8 cellular contexts compared by ENCODE assay signal in the genomic region with DNA sequence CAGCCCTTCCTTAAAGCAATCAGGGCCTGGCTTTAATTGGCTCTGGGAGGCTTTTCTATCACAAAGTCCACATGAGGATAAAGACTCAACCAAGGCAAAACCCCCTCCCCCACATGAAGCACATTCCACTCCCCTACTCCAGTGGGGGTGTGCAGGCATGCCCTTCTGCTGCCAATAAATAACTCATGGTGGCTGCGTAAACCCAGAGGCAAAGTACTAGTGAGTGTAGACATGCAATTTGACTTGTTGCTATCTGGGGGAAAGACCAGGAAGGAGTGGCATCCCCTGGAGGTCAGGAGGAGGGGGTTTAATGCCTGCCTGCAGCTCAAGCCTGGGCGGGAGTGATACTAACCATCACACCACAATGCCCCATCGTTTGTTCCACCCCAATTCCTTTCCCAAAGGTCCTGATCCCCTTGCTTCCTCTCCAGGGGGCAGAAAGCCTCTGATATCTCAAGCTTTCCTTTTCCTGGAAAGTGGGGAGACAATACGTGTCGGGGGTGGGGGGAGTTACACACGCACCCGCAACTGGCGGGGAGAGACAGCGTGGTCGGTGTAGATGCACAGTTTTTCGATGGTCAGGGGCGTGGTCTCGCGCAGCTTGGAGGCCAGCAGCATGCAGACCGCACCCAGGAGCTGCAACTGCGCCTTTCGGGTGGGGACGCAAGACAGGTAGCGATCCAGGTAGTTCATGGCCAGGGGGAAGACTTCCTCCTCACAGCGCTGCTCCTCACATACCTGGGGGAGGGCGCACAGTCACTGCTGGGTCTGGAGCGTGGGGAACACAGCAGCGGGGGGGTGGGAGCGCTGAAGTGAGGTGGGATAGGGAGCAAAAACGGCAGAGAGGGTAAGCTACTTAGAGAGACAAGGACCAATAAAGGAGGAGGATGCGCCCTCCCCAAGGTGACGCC. TPM values are rescaled to one million over a fixed set of nuclear protein-coding genes. Genes with fewer than 3 reads are reported as not detected.
A peak's percentile ranks its signal among the peaks of the same experiment; 100 is the strongest.
DNase-seq lines count a peak whose midpoint lies in the region; ATAC-seq, FAIRE-seq and TF ChIP-seq lines count a peak whose summit lies in the region.

No MANE protein-coding gene starts in this region.

- in situ Hi-C loops in GM12878 (cut with MboI) = loop anchor here (10.0 kb wide), 1 partner anchor 105 kb away; no protein-coding TSS in a partner anchor

- BruUV-seq in GM12878 (replicated peaks; lab: Mats Ljungman, UMichigan) = no TSS peak

- no peaks in the 10 kb centered on the region for H3K9me3 ChIP-seq in OCI-LY3 (ENCODE audit: insufficient read depth, low read length)
- no peaks in the 10 kb centered on the region for H3K9me3 ChIP-seq in GM12878 (replicated peaks; ENCODE audit: control insufficient read depth, insufficient read depth, low read length)

- intact Hi-C loops in GM12878 (cut with micrococcal nuclease; ENCODE audit: unreplicated experiment) (loop anchor here (2.0 to 5.0 kb wide), 3 partner anchors 45 to 272 kb away; partner anchors contain the start of gene USP49), left colon (cut with DNase I, micrococcal nuclease) (loop anchor here (5.0 to 10.0 kb wide), 2 partner anchors 102 to 105 kb away; no protein-coding TSS in a partner anchor)

- no peak overlapping the region for H3K27ac ChIP-seq in OCI-LY3 (ENCODE audit: low read length)
- H3K27ac ChIP-seq in GM12878 (ENCODE audit: control insufficient read depth, insufficient read depth) = peak overlapping the region; percentile 61; the same call in 1 of the 2 replicates

- H3K4me3 ChIP-seq in GM12865 (ENCODE audit: low read depth, low read length) (peak overlapping the region; percentile 98), OCI-LY3 (ENCODE audit: low read length) (peak overlapping the region; percentile 90), GM12878 (peak overlapping the region; percentile 98)

- H3K79me2 ChIP-seq in OCI-LY3 (ENCODE audit: low read length) = peaks cover 13% of the 10 kb centered on the region; the same call in 1 of the 2 replicates
- H3K79me2 ChIP-seq in GM12878 (ENCODE audit: control insufficient read depth, insufficient read depth, low read length) = peaks cover 35% of the 10 kb centered on the region

- H4K20me1 ChIP-seq in OCI-LY3 (ENCODE audit: insufficient read depth, low read length) (peaks cover 6% of the 10 kb centered on the region), GM12878 (ENCODE audit: control insufficient read depth, insufficient read depth) (no peaks in the 10 kb centered on the region; the same call in 1 of the 2 replicates)

- no peak for TF ChIP-seq POLR2A in GM12878 (IDR thresholded peaks at IDR 0.05; ENCODE audit: low read depth, low read length)

- DNase-seq in GM12865 (ENCODE audit: low read depth) = peak; percentile 45
- no peak for DNase-seq in GM12878 (ENCODE audit: low read depth, low spot score)
- DNase-seq in left colon = peak; percentile 81 to 83
- DNase-seq in stimulated activated naive CD4-positive, alpha-beta T cell treated with Interleukin-2 at 50 U/mL for 16 hours (lab: John Stamatoyannopoulos, UW) = peak; percentile 41
- DNase-seq in activated gamma-delta T cell (lab: John Stamatoyannopoulos, UW) = no peak
- no peak for DNase-seq in left lobe of liver (ENCODE audit: low spot score)

- TF ChIP-seq CTCF in GM12865 (IDR thresholded peaks at IDR 0.05; ENCODE audit: insufficient read depth, low read depth, low read length, missing control alignments) (no peak), OCI-LY3 (IDR thresholded peaks at IDR 0.05; ENCODE audit: low read depth, low read length) (no peak), GM12878 (IDR thresholded peaks at IDR 0.05 in 2 of 3, conservative IDR thresholded peaks at IDR 0.05 in 1 of 3; ENCODE audit: control insufficient read depth in 2 of 3, extremely low read depth in 1 of 3, insufficient read depth in 1 of 3, low read depth in 3 of 3, low read length in 3 of 3) (no peak)

- peak overlapping the region; percentile 44; the same call in 1 of the 2 replicates for H2AFZ ChIP-seq in OCI-LY3 (ENCODE audit: low read depth, low read length)
- peak overlapping the region; percentile 76 for H2AFZ ChIP-seq in GM12878 (ENCODE audit: control insufficient read depth, low read depth, low read length)

- TF ChIP-seq EP300 in GM12878 (IDR thresholded peaks at IDR 0.05; ENCODE audit: borderline replicate concordance in 1 of 2, control insufficient read depth in 1 of 2, low read depth in 2 of 2, low read length in 2 of 2) = no peak

- CTCF ChIA-PET in GM12878 (lab: Yijun Ruan, JAX) = interaction anchor here (0.6 to 13.2 kb wide), 7 partner anchors 10 to 104 kb away, joined by 3 to 193 read pairs (median 10); partner anchors contain the start of genes BYSL, MED20 and USP49

- FAIRE-seq in GM12878 (lab: Jason Lieb, UNC) = no peak

- H3K27me3 ChIP-seq in OCI-LY3 (ENCODE audit: low read depth, low read length) (no peaks in the 10 kb centered on the region), GM12878 (replicated peaks in 1 of 2; ENCODE audit: control insufficient read depth in 2 of 2, insufficient read depth in 2 of 2, low read length in 1 of 2) (no peaks in the 10 kb centered on the region)

- H3K4me2 ChIP-seq in OCI-LY3 (ENCODE audit: low read length) (peak overlapping the region; percentile 85), GM12878 (ENCODE audit: control insufficient read depth, insufficient read depth) (peak overlapping the region; percentile 86)

- H3K36me3 ChIP-seq in OCI-LY3 (replicated peaks; ENCODE audit: low read depth, low read length) (peaks cover 10% of the 10 kb centered on the region), GM12878 (ENCODE audit: control insufficient read depth in 2 of 2, insufficient read depth in 2 of 2, low read length in 1 of 2) (peaks cover 6 to 7% of the 10 kb centered on the region in 2 experiments)

- RAD21 ChIA-PET in GM12878 (lab: Charles Lee; ENCODE audit: unreplicated experiment) = interaction anchor here (0.6 to 6.4 kb wide), 6 partner anchors 19 to 1153 kb away, joined by 3 to 69 read pairs (median 9); partner anchors contain the start of genes BYSL, MED20 and TAF8

- ATAC-seq in GM12878 (no peak), left colon (peak; percentile 67), HG03045 (IDR thresholded peaks at IDR 0.05; ENCODE audit: unreplicated experiment) (no peak), left lobe of liver (no peak)

- POLR2A ChIA-PET in GM12878 (lab: Charles Lee) = interaction anchor here (0.8 to 2.7 kb wide), 8 partner anchors 18 to 105 kb away, joined by 3 to 8 read pairs (median 4); partner anchors contain the start of genes BYSL and MED20

- H3K4me1 ChIP-seq in OCI-LY3 (ENCODE audit: low read length) (peaks cover 19% of the 10 kb centered on the region), GM12878 (ENCODE audit: control insufficient read depth, insufficient read depth, low read length) (peaks cover 40% of the 10 kb centered on the region)

- TF ChIP-seq RAD21 in GM12878 (IDR thresholded peaks at IDR 0.05; ENCODE audit: insufficient read depth, low read depth, low read length) = no peak

- SMC1A ChIA-PET in GM12878 (lab: Charles Lee; ENCODE audit: uncharacterized antibody, unreplicated experiment) = interaction anchor here (1.1 to 12.4 kb wide), 5 partner anchors 19 to 105 kb away, joined by 3 to 138 read pairs (median 6); partner anchors contain the start of genes BYSL, MED20 and TAF8

- WGBS in GM12878 (ENCODE audit: insufficient coverage, insufficient replicate concordance, low lambda C conversion rate, missing lambda C conversion rate) = 7% methylated on average over 27 of the region's 27 CpGs

- H3K9ac ChIP-seq in OCI-LY3 (ENCODE audit: low read length) (peak overlapping the region; percentile 79; the same call in 1 of the 2 replicates), GM12878 (ENCODE audit: control insufficient read depth, insufficient read depth, low read length) (peak overlapping the region; percentile 68)

RNA-seq across cellular contexts. Expression of gene CCND3, which starts 1.5 kb away (rescaled TPM):
- 27.5 and 33.7 TPM in 2 replicates for total RNA-seq in GM12878 (2013; cell fraction: nucleolus; rRNA removed)
- 29.6 and 37.6 TPM in 2 replicates for total RNA-seq in GM12878 (2014; rRNA removed)
- total RNA-seq in GM12878 (2014; rRNA removed; fragmentation: Illumina TruSeq; extraction: Trizol) = 19.8 and 20.6 TPM in 2 replicates
- total RNA-seq in GM12878 (2021) = 54.3 and 55.1 TPM in 2 replicates
- 16.6 TPM for polyA plus RNA-seq in GM12878 (2011; ENCODE audit: low read depth)
- polyA plus RNA-seq in GM12878 (2011; rRNA removed) = 11.6 and 20.9 TPM in 2 replicates
- polyA plus RNA-seq in GM12878 (2011; cell fraction: cytosol; rRNA removed) = 34.6 and 40.0 TPM in 2 replicates
- polyA plus RNA-seq in GM12878 (2011; cell fraction: nucleus; rRNA removed) = 40.2 and 40.5 TPM in 2 replicates
- polyA plus RNA-seq in GM12878 (2012) = 24.3 and 26.8 TPM in 2 replicates
- 18.2 and 25.4 TPM in 2 replicates for polyA plus RNA-seq in GM12878 (2014; fragmentation: Illumina TruSeq; extraction: Trizol)
- 10 to 100 TPM in 1 of 2 experiments, 1 to 10 TPM in 1; 6.0 to 16.3 TPM for polyA plus RNA-seq in GM12878 (2014; fragmentation: Nextera tagmentation; extraction: Ambion mirVana)
- 45.8 and 50.9 TPM in 2 replicates for polyA plus RNA-seq in GM12878 (2014; rRNA removed)
- 10 to 100 TPM; 81.4 to 86.4 TPM for polyA plus RNA-seq in GM12878 (2016; fragmentation: Nextera tagmentation; extraction: Ambion mirVana)
- 18.9 and 32.5 TPM in 2 replicates for polyA minus RNA-seq in GM12878 (2011; rRNA and poly(A)+ RNA removed)
- polyA minus RNA-seq in GM12878 (2011; cell fraction: cytosol; rRNA and poly(A)+ RNA removed) = 13.4 and 18.2 TPM in 2 replicates
- polyA minus RNA-seq in GM12878 (2011; cell fraction: nucleus; rRNA and poly(A)+ RNA removed) = 23.0 and 32.6 TPM in 2 replicates
- 10 to 100 TPM; 64.0 to 68.4 TPM for total RNA-seq in left colon
- total RNA-seq in left lobe of liver = 14.7 TPM

RNA-seq across cellular contexts. Expression of gene BYSL, which starts 18.8 kb away (rescaled TPM):
- 15.8 and 20.0 TPM in 2 replicates for total RNA-seq in GM12878 (2013; cell fraction: nucleolus; rRNA removed)
- total RNA-seq in GM12878 (2014; rRNA removed) (15.6 and 17.8 TPM in 2 replicates), GM12878 (2014; rRNA removed; fragmentation: Illumina TruSeq; extraction: Trizol) (19.0 and 21.2 TPM in 2 replicates), GM12878 (2021) (43.8 and 48.6 TPM in 2 replicates), left colon (10 to 100 TPM in 1 of 2 donors, 1 to 10 TPM in 1; 8.8 to 10.3 TPM), left lobe of liver (5.3 TPM)
- 12.9 TPM for polyA plus RNA-seq in GM12878 (2011; ENCODE audit: low read depth)
- polyA plus RNA-seq in GM12878 (2011; rRNA removed) (19.2 and 34.5 TPM in 2 replicates), GM12878 (2014; fragmentation: Illumina TruSeq; extraction: Trizol) (24.7 and 31.4 TPM in 2 replicates), GM12878 (2014; fragmentation: Nextera tagmentation; extraction: Ambion mirVana) (10 to 100 TPM; 12.6 to 28.4 TPM), GM12878 (2014; rRNA removed) (48.5 and 56.4 TPM in 2 replicates), GM12878 (2016; fragmentation: Nextera tagmentation; extraction: Ambion mirVana) (10 to 100 TPM; 39.7 to 51.1 TPM)
- 38.9 and 50.1 TPM in 2 replicates for polyA plus RNA-seq in GM12878 (2011; cell fraction: cytosol; rRNA removed)
- 38.7 and 52.2 TPM in 2 replicates for polyA plus RNA-seq in GM12878 (2011; cell fraction: nucleus; rRNA removed)
- 17.3 and 20.9 TPM in 2 replicates for polyA plus RNA-seq in GM12878 (2012)
- 26.6 and 27.9 TPM in 2 replicates for polyA minus RNA-seq in GM12878 (2011; rRNA and poly(A)+ RNA removed)
- 15.0 and 15.9 TPM in 2 replicates for polyA minus RNA-seq in GM12878 (2011; cell fraction: cytosol; rRNA and poly(A)+ RNA removed)
- 9.7 and 21.3 TPM in 2 replicates for polyA minus RNA-seq in GM12878 (2011; cell fraction: nucleus; rRNA and poly(A)+ RNA removed)

RNA-seq across cellular contexts. Expression of gene MED20, which starts 19.2 kb away (rescaled TPM):
- 28.8 and 30.3 TPM in 2 replicates for total RNA-seq in GM12878 (2013; cell fraction: nucleolus; rRNA removed)
- total RNA-seq in GM12878 (2014; rRNA removed) (13.4 and 14.4 TPM in 2 replicates), GM12878 (2014; rRNA removed; fragmentation: Illumina TruSeq; extraction: Trizol) (14.2 and 15.3 TPM in 2 replicates), GM12878 (2021) (16.6 and 17.2 TPM in 2 replicates), left colon (10 to 100 TPM; 18.5 to 18.8 TPM), left lobe of liver (9.4 TPM)
- 7.0 TPM for polyA plus RNA-seq in GM12878 (2011; ENCODE audit: low read depth)
- polyA plus RNA-seq in GM12878 (2011; rRNA removed) (24.8 TPM in 2 replicates), GM12878 (2014; fragmentation: Illumina TruSeq; extraction: Trizol) (17.7 and 19.2 TPM in 2 replicates), GM12878 (2014; fragmentation: Nextera tagmentation; extraction: Ambion mirVana) (10 to 100 TPM; 15.9 to 21.7 TPM), GM12878 (2014; rRNA removed) (11.1 and 15.1 TPM in 2 replicates), GM12878 (2016; fragmentation: Nextera tagmentation; extraction: Ambion mirVana) (10 to 100 TPM; 20.4 to 21.0 TPM)
- polyA plus RNA-seq in GM12878 (2011; cell fraction: cytosol; rRNA removed) = 23.6 and 26.4 TPM in 2 replicates
- 17.1 and 18.5 TPM in 2 replicates for polyA plus RNA-seq in GM12878 (2011; cell fraction: nucleus; rRNA removed)
- polyA plus RNA-seq in GM12878 (2012) = 7.3 and 9.4 TPM in 2 replicates
- 20.0 and 25.3 TPM in 2 replicates for polyA minus RNA-seq in GM12878 (2011; rRNA and poly(A)+ RNA removed)
- 6.5 and 7.8 TPM in 2 replicates for polyA minus RNA-seq in GM12878 (2011; cell fraction: cytosol; rRNA and poly(A)+ RNA removed)
- polyA minus RNA-seq in GM12878 (2011; cell fraction: nucleus; rRNA and poly(A)+ RNA removed) = 7.1 and 8.2 TPM in 2 replicates

RNA-seq across cellular contexts. Expression of gene USP49, which starts 44.9 kb away (rescaled TPM):
- 17.4 and 19.9 TPM in 2 replicates for total RNA-seq in GM12878 (2013; cell fraction: nucleolus; rRNA removed)
- total RNA-seq in GM12878 (2014; rRNA removed) = 2.7 and 3.4 TPM in 2 replicates
- total RNA-seq in GM12878 (2014; rRNA removed; fragmentation: Illumina TruSeq; extraction: Trizol) = 5.2 and 5.4 TPM in 2 replicates
- 7.7 TPM in 2 replicates for total RNA-seq in GM12878 (2021)
- polyA plus RNA-seq in GM12878 (2011; ENCODE audit: low read depth) = 2.8 TPM
- polyA plus RNA-seq in GM12878 (2011; rRNA removed) = 6.5 and 7.6 TPM in 2 replicates
- polyA plus RNA-seq in GM12878 (2011; cell fraction: cytosol; rRNA removed) = 4.2 and 4.9 TPM in 2 replicates
- 10.3 and 12.3 TPM in 2 replicates for polyA plus RNA-seq in GM12878 (2011; cell fraction: nucleus; rRNA removed)
- 4.1 and 5.8 TPM in 2 replicates for polyA plus RNA-seq in GM12878 (2012)
- 7.6 and 9.2 TPM in 2 replicates for polyA plus RNA-seq in GM12878 (2014; fragmentation: Illumina TruSeq; extraction: Trizol)
- 1 to 10 TPM; 1.0 TPM for polyA plus RNA-seq in GM12878 (2014; fragmentation: Nextera tagmentation; extraction: Ambion mirVana)
- 6.0 and 6.8 TPM in 2 replicates for polyA plus RNA-seq in GM12878 (2014; rRNA removed)
- polyA plus RNA-seq in GM12878 (2016; fragmentation: Nextera tagmentation; extraction: Ambion mirVana) = 1 to 10 TPM; 3.2 TPM
- polyA minus RNA-seq in GM12878 (2011; rRNA and poly(A)+ RNA removed) = 4.3 and 5.5 TPM in 2 replicates
- polyA minus RNA-seq in GM12878 (2011; cell fraction: cytosol; rRNA and poly(A)+ RNA removed) = 1.9 and 3.0 TPM in 2 replicates
- polyA minus RNA-seq in GM12878 (2011; cell fraction: nucleus; rRNA and poly(A)+ RNA removed) = 4.0 and 5.3 TPM in 2 replicates
- total RNA-seq in left colon = 1 to 10 TPM; 2.1 to 2.9 TPM
- total RNA-seq in left lobe of liver = 1.9 TPM

Comparison
In these comparisons a context has a peak if more than half of its experiments do, and no peak if none do; other contexts are left out.
1. DNase-seq: peak in GM12865 (single experiment), left colon (2 of 2) and stimulated activated naive CD4-positive, alpha-beta T cell treated with Interleukin-2 at 50 U/mL for 16 hours (single experiment); none in GM12878 (single experiment), activated gamma-delta T cell (single experiment) and left lobe of liver (single experiment).
2. Peak in every context shown above with its lines, with median percentiles within 50 percentile points of each other: H3K4me3 ChIP-seq.